Comparison of ENCODE assay signal across 21 cellular contexts in genomic region chr4:169248645-169249044, GRCh38. TPM values are rescaled to one million over a fixed set of nuclear protein-coding genes. Genes with fewer than 3 reads are reported as not detected.
A peak's percentile ranks its signal among the peaks of the same experiment; 100 is the strongest.
DNase-seq lines count a peak whose midpoint lies in the region; ATAC-seq and TF ChIP-seq lines count a peak whose summit lies in the region.
"Had no signal": no experiment of that assay in that cellular context is flagged by ENCODE, and none has a peak within 500 bp of the region (broad histone marks: within the 10 kb centered on the region; RNA-seq: fewer than 3 reads in every experiment).

No MANE protein-coding gene starts in this region.

- no peak overlapping the region for H2BK5ac ChIP-seq in mesenchymal stem cell (ENCODE audit: low read depth, low read length, poor library complexity, severe bottlenecking)

- H3K4me1 ChIP-seq in mesenchymal stem cell (ENCODE audit: control insufficient read depth, insufficient read depth, low read depth, low read length): peaks cover 2% of the 10 kb centered on the region
- H3K4me1 ChIP-seq in upper lobe of right lung: peaks cover 47% of the 10 kb centered on the region

- no peak overlapping the region for H2BK12ac ChIP-seq in mesenchymal stem cell (ENCODE audit: low read length in 2 of 2)

- ATAC-seq in upper lobe of right lung: peak; percentile 66
- ATAC-seq in HG03045 (IDR thresholded peaks at IDR 0.05; ENCODE audit: unreplicated experiment): no peak
- ATAC-seq: CD8-positive, alpha-beta T cell; Panc1; SK-N-SH treated with all-trans-retinoic acid at 6 μM for 48 hours had no signal

- no peak overlapping the region for H3K4me2 ChIP-seq in mesenchymal stem cell (ENCODE audit: low read length, poor library complexity, severe bottlenecking)

- peaks cover 58% of the 10 kb centered on the region for H3K36me3 Mint-ChIP-seq in HFFc6 (ENCODE audit: low read depth)
- peaks cover 5% of the 10 kb centered on the region for H3K36me3 Mint-ChIP-seq in chondrocyte (ENCODE audit: low read depth)
- H3K36me3 Mint-ChIP-seq: CD8-positive, alpha-beta T cell had no signal

- H3K14ac ChIP-seq in mesenchymal stem cell (ENCODE audit: low read length in 2 of 2): no peak overlapping the region

- no peak overlapping the region for H4K8ac ChIP-seq in mesenchymal stem cell (ENCODE audit: low read length)

- DNase-seq in HFFc6 (no peak), chondrocyte (ENCODE audit: low spot score) (no peak), mesenchymal stem cell (no peak), upper lobe of right lung (no peak), medulla oblongata (ENCODE audit: extremely low spot score) (no peak), NCI-H1092 treated with DMSO at 0.1 percent for 48 hours (lab: John Stamatoyannopoulos, UW) (no peak)
- DNase-seq: AML-193; C1 segment of cervical spinal cord; CD8-positive, alpha-beta T cell; EL; GF-D8; MM.1S; NCI-H1048; NCI-H1436 treated with DMSO at 0.1 percent for 48 hours; NCI-H1930; NCI-H226; NCI-H510A treated with DMSO at 0.1 percent for 48 hours; NCI-H748 treated with DMSO at 0.1 percent for 48 hours had no signal

- no peak overlapping the region for H3K18ac ChIP-seq in mesenchymal stem cell (ENCODE audit: low read depth in 1 of 2, low read length in 2 of 2)

- H3K4me3 ChIP-seq in mesenchymal stem cell (ENCODE audit: insufficient read depth in 1 of 2, low read depth in 1 of 2, low read length in 2 of 2): no peak overlapping the region
- H3K4me3 ChIP-seq in upper lobe of right lung: no peak overlapping the region

- H3K79me1 ChIP-seq in mesenchymal stem cell (replicated peaks; ENCODE audit: low read length, poor library complexity, severe bottlenecking): no peaks in the 10 kb centered on the region

- intact Hi-C loops in upper lobe of right lung (cut with DNase I): no loop called here

- no peak overlapping the region for H3K9ac ChIP-seq in mesenchymal stem cell (ENCODE audit: low read length)

- H3K27me3 Mint-ChIP-seq in HFFc6 (ENCODE audit: insufficient read depth): no peaks in the 10 kb centered on the region; the same call in 1 of the 2 replicates
- no peaks in the 10 kb centered on the region for H3K27me3 Mint-ChIP-seq in chondrocyte (ENCODE audit: low read depth)

- H3K4me3 Mint-ChIP-seq in HFFc6 (no peak overlapping the region; the same call in 1 of the 2 replicates), chondrocyte (ENCODE audit: unreplicated experiment) (no peak overlapping the region)
- H3K4me3 Mint-ChIP-seq: CD8-positive, alpha-beta T cell had no signal

- H3K27me3 ChIP-seq in mesenchymal stem cell (ENCODE audit: control insufficient read depth in 1 of 2, insufficient read depth in 1 of 2, low read length in 2 of 2): no peaks in the 10 kb centered on the region
- H3K27me3 ChIP-seq in upper lobe of right lung: no peaks in the 10 kb centered on the region

- H3K9me3 Mint-ChIP-seq in HFFc6: no peaks in the 10 kb centered on the region
- H3K9me3 Mint-ChIP-seq in chondrocyte (ENCODE audit: low read depth): no peaks in the 10 kb centered on the region
- H3K9me3 Mint-ChIP-seq: CD8-positive, alpha-beta T cell had no signal

- WGBS in mesenchymal stem cell: 100% methylated on average over 8 of the region's 8 CpGs

- H3K9me3 ChIP-seq in mesenchymal stem cell (ENCODE audit: control insufficient read depth, low read length): no peaks in the 10 kb centered on the region
- no peaks in the 10 kb centered on the region for H3K9me3 ChIP-seq in upper lobe of right lung

- peak overlapping the region; percentile 4 for H3K27ac Mint-ChIP-seq in HFFc6
- peak overlapping the region; percentile 90 for H3K27ac Mint-ChIP-seq in chondrocyte (ENCODE audit: unreplicated experiment)
- H3K27ac Mint-ChIP-seq: CD8-positive, alpha-beta T cell had no signal

- peak overlapping the region; percentile 91 for H2AK5ac ChIP-seq in mesenchymal stem cell (ENCODE audit: low read length, severe bottlenecking)

- H2BK15ac ChIP-seq in mesenchymal stem cell (ENCODE audit: low read depth, poor library complexity, severe bottlenecking): no peak overlapping the region

- H3K23ac ChIP-seq in mesenchymal stem cell (ENCODE audit: low read length in 2 of 2): no peak overlapping the region

- peaks cover 0 to 15% of the 10 kb centered on the region in 2 experiments for H3K36me3 ChIP-seq in mesenchymal stem cell (ENCODE audit: control insufficient read depth in 1 of 2, insufficient read depth in 2 of 2, low read depth in 1 of 2, low read length in 2 of 2)
- no peaks in the 10 kb centered on the region for H3K36me3 ChIP-seq in upper lobe of right lung

- H3K4me1 Mint-ChIP-seq in HFFc6 (ENCODE audit: low read depth): peaks cover 91% of the 10 kb centered on the region
- peaks cover 86% of the 10 kb centered on the region for H3K4me1 Mint-ChIP-seq in chondrocyte (ENCODE audit: low read depth)

- H2AFZ ChIP-seq in mesenchymal stem cell (ENCODE audit: low read depth, low read length): no peak overlapping the region

- H4K91ac ChIP-seq in mesenchymal stem cell (ENCODE audit: low read length): no peak overlapping the region

- TF ChIP-seq CTCF in HFFc6 (IDR thresholded peaks at IDR 0.05): no peak
- no peak for TF ChIP-seq CTCF in chondrocyte (IDR thresholded peaks at IDR 0.05)
- TF ChIP-seq CTCF in upper lobe of right lung (IDR thresholded peaks at IDR 0.05): no peak

- H3K27ac ChIP-seq in mesenchymal stem cell (ENCODE audit: low read length, poor library complexity, severe bottlenecking) (peak overlapping the region; percentile 59), upper lobe of right lung (no peak overlapping the region)

- H2BK120ac ChIP-seq in mesenchymal stem cell (ENCODE audit: low read depth, low read length): no peak overlapping the region

- H3K4ac ChIP-seq in mesenchymal stem cell (ENCODE audit: low read depth in 1 of 2, low read length in 2 of 2): no peak overlapping the region

RNA-seq across cellular contexts. Expression of gene SH3RF1, which starts 22.1 kb away (rescaled TPM):
- 10 to 100 TPM; 54.5 to 67.1 (median 57.1) TPM for total RNA-seq in HFFc6 (2021; fragmentation: NEBNext Ultra II Directional; extraction: Animal tissue kit (Norgen Biotek cat#: 25700))
- total RNA-seq in chondrocyte (21.8 to 28.1 TPM (median 25.2 TPM) in 3 replicates), upper lobe of right lung (33.8 TPM)
- polyA plus RNA-seq in mesenchymal stem cell (2013, experiment 1 of 2): 8.0 TPM
- 8.1 TPM for polyA plus RNA-seq in mesenchymal stem cell (2013, experiment 2 of 2)
- total RNA-seq: CD8-positive, alpha-beta T cell had no signal
